8 cellular contexts compared by ENCODE assay signal in the genomic region with DNA sequence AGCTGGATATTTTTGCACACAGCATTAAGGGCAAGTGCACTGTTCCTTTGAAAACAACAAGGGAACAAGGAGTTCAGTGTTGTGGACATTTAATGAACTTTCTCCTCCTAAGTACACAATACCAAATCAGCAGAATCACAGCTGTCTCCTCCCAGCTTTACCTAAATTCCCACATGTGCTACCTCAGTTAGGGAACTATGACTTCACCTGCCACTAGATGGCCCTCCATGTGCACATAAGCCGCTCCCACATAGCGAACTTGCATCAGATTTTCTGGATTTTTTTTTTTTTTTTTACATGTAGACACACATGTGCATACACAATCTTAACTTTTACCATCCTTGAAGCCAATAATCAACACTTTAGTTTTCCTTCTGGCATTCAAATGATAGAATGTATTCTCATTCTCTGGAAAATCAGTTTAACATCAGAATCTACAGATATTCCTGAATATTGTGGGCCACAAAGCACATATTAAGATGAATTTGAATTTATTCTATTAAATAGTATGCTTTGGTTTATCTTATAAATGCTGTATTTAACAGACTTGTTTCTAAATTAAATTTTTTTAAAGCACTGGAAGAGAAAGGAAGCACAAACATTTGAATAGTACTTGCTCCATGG.
A peak's percentile ranks its signal among the peaks of the same experiment; 100 is the strongest.
DNase-seq lines count a peak whose midpoint lies in the region; ATAC-seq and TF ChIP-seq lines count a peak whose summit lies in the region.

No MANE protein-coding gene starts in this region.

- no peak for TF ChIP-seq POLR2A in thyroid gland (IDR thresholded peaks at IDR 0.05)

- no peak overlapping the region for H3K27ac Mint-ChIP-seq in endothelial cell (ENCODE audit: unreplicated experiment)

- peak; percentile 79 for TF ChIP-seq CTCF in endothelial cell (IDR thresholded peaks at IDR 0.05; ENCODE audit: unreplicated experiment)
- TF ChIP-seq CTCF in thyroid gland (IDR thresholded peaks at IDR 0.05), result peak; percentile 35 to 98 (median 81)

- H3K27me3 Mint-ChIP-seq in endothelial cell (ENCODE audit: unreplicated experiment), result peaks cover 3% of the 10 kb centered on the region

- H3K36me3 ChIP-seq in thyroid gland, result no peaks in the 10 kb centered on the region

- H3K9me3 ChIP-seq in thyroid gland, result no peaks in the 10 kb centered on the region

- peaks cover 15% of the 10 kb centered on the region for H3K4me1 Mint-ChIP-seq in endothelial cell (ENCODE audit: unreplicated experiment)

- H3K4me3 ChIP-seq in thyroid gland (replicated peaks in 1 of 3), result no peak overlapping the region

- intact Hi-C loops in thyroid gland (cut with DNase I), result loop anchor here (2.0 to 5.0 kb wide), 2 partner anchors 159 to 253 kb away; no protein-coding TSS in a partner anchor

- no peaks in the 10 kb centered on the region for H3K27me3 ChIP-seq in thyroid gland

- H3K27ac ChIP-seq in thyroid gland, result no peak overlapping the region

- no peaks in the 10 kb centered on the region for H3K36me3 Mint-ChIP-seq in endothelial cell (ENCODE audit: low read depth, unreplicated experiment)

- ATAC-seq in HG02852 (IDR thresholded peaks at IDR 0.05; ENCODE audit: unreplicated experiment) (peak; percentile 32), GM21515 (IDR thresholded peaks at IDR 0.05; ENCODE audit: unreplicated experiment) (no peak)

- H3K4me3 Mint-ChIP-seq in endothelial cell (ENCODE audit: unreplicated experiment), result no peak overlapping the region

- WGBS in thyroid gland, 2 donors, result 5 to 8% methylated on average over 2 of the region's 2 CpGs

- H3K4me1 ChIP-seq in thyroid gland, result peaks cover 16 to 49% of the 10 kb centered on the region in 2 donors

- DNase-seq in DMS153 treated with DMSO at 0.1 percent for 48 hours (lab: John Stamatoyannopoulos, UW; ENCODE audit: unreplicated experiment) (peak; percentile 81), NCI-H82 (lab: John Stamatoyannopoulos, UW) (peak; percentile 72), endothelial cell (ENCODE audit: low spot score) (peak; percentile 65), mucosa of gallbladder (ENCODE audit: low spot score) (peak; percentile 67), thyroid gland (peak; percentile 69 to 77)
- DNase-seq in activated CD4-positive, alpha-beta T cell treated with anti-CD3 and anti-CD28 coated beads, Interleukin-2, amount 50 U/mL, for 48 hours, result peak; percentile 61 to 73

- no peaks in the 10 kb centered on the region for H3K9me3 Mint-ChIP-seq in endothelial cell (ENCODE audit: unreplicated experiment)
